Comparison of ENCODE assay signal across 1 cellular context in genomic region chr1:200895448-200895799, GRCh38.
TF ChIP-seq lines count a peak whose summit lies in the region.

No MANE protein-coding gene starts in this region.

TF ChIP-seq in H1, 55 proteins besides CTCF, POLR2A, EP300 and RAD21:
- TF ChIP-seq KDM1A (IDR thresholded peaks at IDR 0.05; ENCODE audit: borderline replicate concordance, low read length) (no peak), BCL11A (IDR thresholded peaks at IDR 0.05; ENCODE audit: low read depth in 2 of 2, low read length in 2 of 2) (no peak), CEBPB (IDR thresholded peaks at IDR 0.05; ENCODE audit: low read depth, low read length) (no peak), CHD7 (IDR thresholded peaks at IDR 0.05; ENCODE audit: insufficient replicate concordance, low read length) (no peak)
